1 cellular context compared by ENCODE assay signal in the genomic region with DNA sequence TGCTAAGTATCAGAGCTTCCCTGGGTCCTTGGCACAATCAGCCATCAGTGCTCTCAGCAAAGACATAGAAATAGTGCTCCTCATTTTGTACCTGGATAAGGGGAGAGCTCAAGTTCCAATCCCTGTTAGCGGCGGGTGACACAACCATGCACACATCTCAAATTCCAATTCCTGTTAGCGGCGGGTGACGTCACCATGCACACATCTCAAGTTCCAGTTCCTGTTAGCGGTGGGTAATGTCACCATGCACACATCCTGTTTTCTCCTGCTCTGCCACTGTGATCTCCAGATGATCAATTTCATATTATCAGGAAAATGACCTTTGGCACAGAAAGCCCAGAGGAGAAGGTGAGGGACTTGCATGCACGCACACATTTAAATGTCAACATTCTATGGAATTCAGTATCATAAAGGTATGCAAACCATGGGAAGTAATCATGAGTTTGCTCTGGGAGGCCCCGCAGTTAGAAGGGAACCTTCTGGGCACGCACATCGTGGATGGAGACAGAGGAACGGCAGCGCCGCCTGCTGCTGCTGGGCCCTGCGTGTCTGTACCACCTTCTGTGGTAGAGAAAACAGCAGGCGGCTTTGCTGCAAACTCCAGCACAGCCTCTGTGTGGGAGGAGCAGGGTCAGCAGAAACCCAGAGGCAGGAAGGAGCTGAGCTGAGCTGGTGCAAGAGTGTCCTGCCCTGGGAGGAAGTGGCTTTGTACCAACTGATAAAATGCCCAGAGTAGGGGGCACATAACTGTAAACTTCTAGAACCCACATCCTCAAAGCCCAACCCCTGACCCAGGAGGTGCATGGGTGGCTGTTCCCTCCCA.
TF ChIP-seq lines count a peak whose summit lies in the region.

No MANE protein-coding gene starts in this region.

TF ChIP-seq in GM12878, 131 proteins besides CTCF, POLR2A, EP300 and RAD21 (continued from another document):
- TF ChIP-seq SPI1 (IDR thresholded peaks at IDR 0.05; ENCODE audit: borderline replicate concordance, insufficient read depth, low read depth, low read length): peak; percentile 97
- peak; percentile 25 for TF ChIP-seq SP1 (IDR thresholded peaks at IDR 0.05; ENCODE audit: low read depth, low read length)
- TF ChIP-seq TCF7 (IDR thresholded peaks at IDR 0.05; ENCODE audit: borderline replicate concordance): no peak
- TF ChIP-seq RELA (IDR thresholded peaks at IDR 0.05; ENCODE audit: borderline replicate concordance, partially characterized antibody): no peak
